In the genomic region with DNA sequence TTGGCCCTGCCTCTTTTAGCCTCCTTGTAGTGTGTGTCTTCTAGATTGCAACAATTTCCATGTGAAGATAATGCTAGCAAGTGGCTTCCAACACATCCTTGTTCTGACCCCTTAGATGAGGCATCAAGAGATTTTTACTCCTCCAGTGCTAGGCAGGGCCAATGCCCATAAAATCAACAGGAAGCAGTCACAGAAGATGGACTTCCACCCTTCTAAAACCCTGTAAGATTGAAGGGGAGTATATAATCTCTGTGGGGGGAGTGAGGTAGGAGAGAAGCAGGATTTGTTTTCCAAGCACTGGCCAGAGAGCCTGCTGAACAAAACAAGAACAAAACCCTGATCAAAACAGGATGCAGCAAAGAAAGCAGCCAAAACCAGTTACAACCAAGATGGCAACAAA, we compare ENCODE assay signal across 25 cellular contexts. TPM values are rescaled to one million over a fixed set of nuclear protein-coding genes. Genes with fewer than 3 reads are reported as not detected.
A peak's percentile ranks its signal among the peaks of the same experiment; 100 is the strongest.
DNase-seq lines count a peak whose midpoint lies in the region; ATAC-seq and TF ChIP-seq lines count a peak whose summit lies in the region.
"Had no signal": no experiment of that assay in that cellular context is flagged by ENCODE, and none has a peak within 500 bp of the region (broad histone marks: within the 10 kb centered on the region; RNA-seq: fewer than 3 reads in every experiment).

No MANE protein-coding gene starts in this region.

- no peaks in the 10 kb centered on the region for H3K27me3 Mint-ChIP-seq in activated CD8-positive, alpha-beta T cell treated with anti-CD3 and anti-CD28 coated beads, Interleukin-2, amount 10 ng/mL, durations not matched to agents 7 days and 5 days (ENCODE audit: low read depth)
- H3K27me3 Mint-ChIP-seq in activated CD8-positive, alpha-beta T cell treated with anti-CD3 and anti-CD28 coated beads for 36 hours = no peaks in the 10 kb centered on the region
- H3K27me3 Mint-ChIP-seq in CD8-positive, alpha-beta memory T cell = no peaks in the 10 kb centered on the region
- no peaks in the 10 kb centered on the region for H3K27me3 Mint-ChIP-seq in nephron progenitor cell (ENCODE audit: low read depth, poor library complexity)
- H3K27me3 Mint-ChIP-seq: stimulated activated naive CD8-positive, alpha-beta T cell treated with anti-CD3 and anti-CD28 coated beads, Interleukin-15, amount 100 ng/mL, for 72 hours had no signal

- H3K4me1 Mint-ChIP-seq in activated CD8-positive, alpha-beta T cell treated with anti-CD3 and anti-CD28 coated beads, Interleukin-2, amount 10 ng/mL, durations not matched to agents 7 days and 5 days (ENCODE audit: low read depth) = peaks cover 33% of the 10 kb centered on the region
- H3K4me1 Mint-ChIP-seq in activated CD8-positive, alpha-beta T cell treated with anti-CD3 and anti-CD28 coated beads for 36 hours (ENCODE audit: low read depth) = peaks cover 36% of the 10 kb centered on the region
- peaks cover 45 to 70% (median 66%) of the 10 kb centered on the region in 3 donors for H3K4me1 Mint-ChIP-seq in CD8-positive, alpha-beta memory T cell
- H3K4me1 Mint-ChIP-seq in nephron progenitor cell = peaks cover 7% of the 10 kb centered on the region

- H3K4me1 ChIP-seq in CD8-positive, alpha-beta memory T cell (ENCODE audit: insufficient read depth, low read length) = peaks cover 31% of the 10 kb centered on the region
- H3K4me1 ChIP-seq: SJCRH30, uterus had no signal

- intact Hi-C loops in activated CD8-positive, alpha-beta T cell treated with anti-CD3 and anti-CD28 coated beads for 36 hours (cut with micrococcal nuclease) = no loop called here

- no peak for TF ChIP-seq CTCF in activated CD8-positive, alpha-beta T cell treated with anti-CD3 and anti-CD28 coated beads for 36 hours (IDR thresholded peaks at IDR 0.05)
- TF ChIP-seq CTCF in nephron progenitor cell (IDR thresholded peaks at IDR 0.05) = no peak

- no peak for ATAC-seq in activated CD8-positive, alpha-beta T cell treated with anti-CD3 and anti-CD28 coated beads, Interleukin-2, amount 10 ng/mL, durations not matched to agents 7 days and 5 days
- no peak for ATAC-seq in activated CD8-positive, alpha-beta T cell treated with anti-CD3 and anti-CD28 coated beads for 36 hours
- ATAC-seq: GM12878; right cardiac atrium; stimulated activated naive CD8-positive, alpha-beta T cell treated with anti-CD3 and anti-CD28 coated beads, Interleukin-15, amount 100 ng/mL, for 72 hours had no signal

- peaks cover 6% of the 10 kb centered on the region for H3K36me3 ChIP-seq in CD8-positive, alpha-beta memory T cell (ENCODE audit: insufficient read depth, low read length)
- H3K36me3 ChIP-seq: uterus had no signal

- POLR2A ChIA-PET in activated CD8-positive, alpha-beta T cell treated with anti-CD3 and anti-CD28 coated beads, Interleukin-2, amount 10 ng/mL, durations not matched to agents 7 days and 5 days (lab: Charles Lee) = no interaction called here
- POLR2A ChIA-PET in activated CD8-positive, alpha-beta T cell treated with anti-CD3 and anti-CD28 coated beads for 36 hours (lab: Charles Lee) = no interaction called here
- POLR2A ChIA-PET in CD8-positive, alpha-beta memory T cell (lab: Charles Lee) = no interaction called here

- no peaks in the 10 kb centered on the region for H3K27me3 ChIP-seq in CD8-positive, alpha-beta memory T cell (ENCODE audit: insufficient read depth, low read length, poor library complexity, severe bottlenecking)
- H3K27me3 ChIP-seq: neutrophil, SJCRH30, spleen, uterus had no signal

- H3K4me3 ChIP-seq in CD8-positive, alpha-beta memory T cell (ENCODE audit: low read length) = no peak overlapping the region
- H3K4me3 ChIP-seq: GM12878, SJCRH30, spleen, thoracic aorta, uterus had no signal

- CTCF ChIA-PET in activated CD8-positive, alpha-beta T cell treated with anti-CD3 and anti-CD28 coated beads, Interleukin-2, amount 10 ng/mL, durations not matched to agents 7 days and 5 days (lab: Charles Lee) = no interaction called here
- CTCF ChIA-PET in activated CD8-positive, alpha-beta T cell treated with anti-CD3 and anti-CD28 coated beads for 36 hours (lab: Charles Lee) = no interaction called here
- CTCF ChIA-PET in CD8-positive, alpha-beta memory T cell (lab: Charles Lee) = no interaction called here

- peak overlapping the region; percentile 17 for H3K27ac Mint-ChIP-seq in activated CD8-positive, alpha-beta T cell treated with anti-CD3 and anti-CD28 coated beads, Interleukin-2, amount 10 ng/mL, durations not matched to agents 7 days and 5 days
- H3K27ac Mint-ChIP-seq in activated CD8-positive, alpha-beta T cell treated with anti-CD3 and anti-CD28 coated beads for 36 hours = no peak overlapping the region
- H3K27ac Mint-ChIP-seq in CD8-positive, alpha-beta memory T cell = peak overlapping the region in 7 of 8 donors; percentile 24 to 78 (median 66)
- H3K27ac Mint-ChIP-seq in nephron progenitor cell = peak overlapping the region; percentile 86
- H3K27ac Mint-ChIP-seq: stimulated activated naive CD8-positive, alpha-beta T cell treated with anti-CD3 and anti-CD28 coated beads, Interleukin-15, amount 100 ng/mL, for 72 hours had no signal

- H3K36me3 Mint-ChIP-seq in activated CD8-positive, alpha-beta T cell treated with anti-CD3 and anti-CD28 coated beads, Interleukin-2, amount 10 ng/mL, durations not matched to agents 7 days and 5 days (ENCODE audit: low read depth) = peaks cover 53% of the 10 kb centered on the region
- peaks cover 50% of the 10 kb centered on the region for H3K36me3 Mint-ChIP-seq in activated CD8-positive, alpha-beta T cell treated with anti-CD3 and anti-CD28 coated beads for 36 hours (ENCODE audit: low read depth)
- H3K36me3 Mint-ChIP-seq in CD8-positive, alpha-beta memory T cell = peaks cover 8 to 65% (median 13%) of the 10 kb centered on the region in 3 donors
- H3K36me3 Mint-ChIP-seq in nephron progenitor cell (ENCODE audit: low read depth) = peaks cover 63% of the 10 kb centered on the region

- no peak overlapping the region for H3K4me3 Mint-ChIP-seq in activated CD8-positive, alpha-beta T cell treated with anti-CD3 and anti-CD28 coated beads, Interleukin-2, amount 10 ng/mL, durations not matched to agents 7 days and 5 days
- no peak overlapping the region for H3K4me3 Mint-ChIP-seq in activated CD8-positive, alpha-beta T cell treated with anti-CD3 and anti-CD28 coated beads for 36 hours
- H3K4me3 Mint-ChIP-seq in CD8-positive, alpha-beta memory T cell = no peak overlapping the region
- no peak overlapping the region for H3K4me3 Mint-ChIP-seq in nephron progenitor cell
- H3K4me3 Mint-ChIP-seq: stimulated activated naive CD8-positive, alpha-beta T cell treated with anti-CD3 and anti-CD28 coated beads, Interleukin-15, amount 100 ng/mL, for 72 hours had no signal

- H3K9me3 Mint-ChIP-seq in activated CD8-positive, alpha-beta T cell treated with anti-CD3 and anti-CD28 coated beads, Interleukin-2, amount 10 ng/mL, durations not matched to agents 7 days and 5 days (ENCODE audit: insufficient read depth) = no peaks in the 10 kb centered on the region
- no peaks in the 10 kb centered on the region for H3K9me3 Mint-ChIP-seq in activated CD8-positive, alpha-beta T cell treated with anti-CD3 and anti-CD28 coated beads for 36 hours
- H3K9me3 Mint-ChIP-seq in CD8-positive, alpha-beta memory T cell = no peaks in the 10 kb centered on the region
- no peaks in the 10 kb centered on the region for H3K9me3 Mint-ChIP-seq in nephron progenitor cell
- H3K9me3 Mint-ChIP-seq: stimulated activated naive CD8-positive, alpha-beta T cell treated with anti-CD3 and anti-CD28 coated beads, Interleukin-15, amount 100 ng/mL, for 72 hours had no signal

- H3K27ac ChIP-seq in CD8-positive, alpha-beta memory T cell (ENCODE audit: low read depth, low read length) = no peak overlapping the region
- H3K27ac ChIP-seq: epithelial cell of prostate, neutrophil, SJCRH30, thoracic aorta, uterus had no signal

- DNase-seq in activated CD8-positive, alpha-beta T cell treated with anti-CD3 and anti-CD28 coated beads, Interleukin-2, amount 10 ng/mL, durations not matched to agents 7 days and 5 days = no peak
- no peak for DNase-seq in activated CD8-positive, alpha-beta T cell treated with anti-CD3 and anti-CD28 coated beads for 36 hours
- DNase-seq in CD8-positive, alpha-beta memory T cell = no peak
- peak; percentile 20 for DNase-seq in dermis blood vessel endothelial cell
- DNase-seq in nephron progenitor cell = no peak
- DNase-seq in NCI-H1436 treated with DMSO at 0.1 percent for 48 hours (lab: John Stamatoyannopoulos, UW) = no peak
- DNase-seq in activated effector memory CD4-positive, alpha-beta T cell treated with Interleukin-2 at 50 U/mL for 16 hours = no peak
- DNase-seq in stimulated activated CD4-positive, alpha-beta T cell treated with anti-CD3 and anti-CD28 coated beads, Interleukin-4, amount 100 ng/mL, for 24 hours = no peak
- DNase-seq: activated CD4-positive, CD25-positive, alpha-beta regulatory T cell; hippocampal formation; mammary epithelial cell; NCI-H1092; NCI-H1694 treated with DMSO at 0.1 percent for 48 hours; right cardiac atrium; SJCRH30; spleen; stimulated activated CD4-positive, alpha-beta T cell treated with anti-CD3 and anti-CD28 coated beads, Interleukin-2, amount 100 ng/mL, for 24 hours; stimulated activated CD8-positive, alpha-beta memory T cell treated with anti-CD3 and anti-CD28 coated beads, Interleukin-4, amount 100 ng/mL, for 48 hours; stimulated activated naive CD8-positive, alpha-beta T cell treated with anti-CD3 and anti-CD28 coated beads, Interleukin-15, amount 100 ng/mL, for 72 hours; SW 1271; uterus had no signal

- H3K9me3 ChIP-seq in CD8-positive, alpha-beta memory T cell (ENCODE audit: low read length) = no peaks in the 10 kb centered on the region
- H3K9me3 ChIP-seq: neutrophil, SJCRH30, spleen, thoracic aorta, uterus had no signal

RNA-seq across cellular contexts. Expression of a gene that starts 12.2 kb away (rescaled TPM):
- total RNA-seq in activated CD8-positive, alpha-beta T cell treated with anti-CD3 and anti-CD28 coated beads, Interleukin-2, amount 10 ng/mL, durations not matched to agents 7 days and 5 days = 10 to 100 TPM; 64.8 to 70.3 TPM
- 10 to 100 TPM; 43.4 to 46.8 TPM for total RNA-seq in activated CD8-positive, alpha-beta T cell treated with anti-CD3 and anti-CD28 coated beads for 36 hours
- total RNA-seq in CD8-positive, alpha-beta memory T cell = 10 to 100 TPM; 53.3 to 60.8 TPM
- 42.9 TPM for polyA plus RNA-seq in CD8-positive, alpha-beta memory T cell
- total RNA-seq in dermis blood vessel endothelial cell = 31.8 and 34.3 TPM in 2 replicates

RNA-seq across cellular contexts. Expression of a gene that starts 14.5 kb away (rescaled TPM):
- 10 to 100 TPM; 11.9 to 12.2 TPM for total RNA-seq in activated CD8-positive, alpha-beta T cell treated with anti-CD3 and anti-CD28 coated beads, Interleukin-2, amount 10 ng/mL, durations not matched to agents 7 days and 5 days
- 1 to 10 TPM; 8.7 to 9.2 TPM for total RNA-seq in activated CD8-positive, alpha-beta T cell treated with anti-CD3 and anti-CD28 coated beads for 36 hours
- 10 to 100 TPM; 22.7 TPM for total RNA-seq in CD8-positive, alpha-beta memory T cell
- 19.3 TPM for polyA plus RNA-seq in CD8-positive, alpha-beta memory T cell
- 35.9 and 41.0 TPM in 2 replicates for total RNA-seq in dermis blood vessel endothelial cell
